ENCODE assay signal across 8 cellular contexts in the genomic region with DNA sequence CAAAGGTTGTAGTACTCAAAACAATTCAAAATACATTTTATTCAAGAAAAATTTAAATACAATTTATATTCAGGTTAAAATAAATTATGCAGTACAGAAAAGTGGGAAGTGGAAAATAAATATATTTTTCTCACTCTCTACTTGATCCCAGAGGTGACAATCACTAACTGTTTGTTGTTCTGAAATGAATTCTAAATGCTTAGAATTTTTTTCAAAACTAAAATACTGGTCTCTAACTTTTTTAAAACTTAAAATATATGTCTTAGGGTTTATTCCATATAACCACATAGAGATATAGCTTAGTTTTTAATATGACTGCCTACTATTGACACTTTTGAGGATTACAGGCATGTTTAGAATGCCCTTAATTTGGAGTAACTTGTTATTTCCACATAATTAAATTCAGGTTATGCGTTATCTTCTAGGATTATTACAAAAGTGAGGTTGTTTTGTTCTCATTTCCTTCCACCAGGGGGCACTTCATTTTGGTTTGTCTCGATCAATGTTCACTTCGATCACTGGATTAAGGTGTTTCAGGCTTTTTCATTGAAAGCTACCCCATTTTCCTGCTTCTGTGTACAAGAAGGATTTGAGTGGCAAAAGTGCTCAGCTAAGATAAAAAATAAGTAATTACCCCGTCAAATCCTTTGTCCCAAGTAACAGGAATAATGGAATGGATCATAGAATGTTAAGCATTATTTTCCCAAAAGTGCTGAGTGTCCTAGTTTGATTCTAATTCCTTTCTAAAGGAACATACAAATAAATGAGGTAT. TPM values are rescaled to one million over a fixed set of nuclear protein-coding genes. Genes with fewer than 3 reads are reported as not detected.
DNase-seq lines count a peak whose midpoint lies in the region; ATAC-seq and TF ChIP-seq lines count a peak whose summit lies in the region.

No MANE protein-coding gene starts in this region.

- in situ Hi-C loops in astrocyte of the spinal cord (cut with HindIII; ENCODE audit: low sequenced_read_pairs): no loop called here

- intact Hi-C loops in thyroid gland (cut with DNase I): loop anchor here (10.0 kb wide), 1 partner anchor 263 kb away; no protein-coding TSS in a partner anchor

- H3K4me3 ChIP-seq in astrocyte of the spinal cord (ENCODE audit: low read depth, low read length): peak overlapping the region; percentile 32
- peak overlapping the region in 1 of 3 donors; percentile 26 for H3K4me3 ChIP-seq in thyroid gland (replicated peaks in 1 of 3)

- 3 to 6% methylated on average over 4 of the region's 4 CpGs for WGBS in thyroid gland, 2 donors

- ATAC-seq in HG02798 (IDR thresholded peaks at IDR 0.05; ENCODE audit: poor library complexity, unreplicated experiment): peak; percentile 74

- no peaks in the 10 kb centered on the region for H3K4me1 ChIP-seq in thyroid gland

- DNase-seq in stimulated activated CD4-positive, alpha-beta T cell treated with anti-CD3 and anti-CD28 coated beads, Interleukin-2, amount 100 ng/mL, for 48 hours: peak; percentile 5 to 17
- DNase-seq in stimulated activated CD4-positive, alpha-beta T cell treated with anti-CD3 and anti-CD28 coated beads, Interleukin-4, amount 100 ng/mL, for 4 hours: no peak
- peak; percentile 3 for DNase-seq in NCI-H2227 treated with DMSO at 0.1 percent for 48 hours (lab: John Stamatoyannopoulos, UW)
- peak; percentile 65 for DNase-seq in astrocyte of the spinal cord (ENCODE audit: low read depth, low spot score)
- peak; percentile 55 for DNase-seq in left kidney (ENCODE audit: low read depth, low spot score)
- DNase-seq in thyroid gland: no peak
- DNase-seq in NK-92 treated with Interleukin-12 subunit alpha and Interleukin-12 subunit beta, amount 100 ng/mL, for 24 hours (lab: John Stamatoyannopoulos, UW): no peak

- H3K27me3 ChIP-seq in thyroid gland: no peaks in the 10 kb centered on the region

- TF ChIP-seq CTCF in astrocyte of the spinal cord (IDR thresholded peaks at IDR 0.05; ENCODE audit: low read depth, low read length): peak; percentile 54
- TF ChIP-seq CTCF in thyroid gland (IDR thresholded peaks at IDR 0.05): peak in 5 of 6 experiments; percentile 35 to 74 (median 62)

- no peaks in the 10 kb centered on the region for H3K36me3 ChIP-seq in thyroid gland

- H3K27ac ChIP-seq in thyroid gland: no peak overlapping the region

- TF ChIP-seq POLR2A in thyroid gland (IDR thresholded peaks at IDR 0.05): no peak

- H3K9me3 ChIP-seq in thyroid gland: no peaks in the 10 kb centered on the region

RNA-seq across cellular contexts. Expression of a gene that starts 27.1 kb away (rescaled TPM):
- total RNA-seq in thyroid gland: 100 to 1,000 TPM in 3 of 4 donors, 10 to 100 TPM in 1; 56.7 to 208 (median 144) TPM

Comparison
In these comparisons a context has a peak if more than half of its experiments do, and no peak if none do; other contexts are left out.
1. DNase-seq: peak in stimulated activated CD4-positive, alpha-beta T cell treated with anti-CD3 and anti-CD28 coated beads, Interleukin-2, amount 100 ng/mL, for 48 hours (2 of 2), NCI-H2227 treated with DMSO at 0.1 percent for 48 hours (single experiment), astrocyte of the spinal cord (single experiment) and left kidney (single experiment); none in stimulated activated CD4-positive, alpha-beta T cell treated with anti-CD3 and anti-CD28 coated beads, Interleukin-4, amount 100 ng/mL, for 4 hours (0 of 2), thyroid gland (0 of 2) and NK-92 treated with Interleukin-12 subunit alpha and Interleukin-12 subunit beta, amount 100 ng/mL, for 24 hours (single experiment).